Comparison of ENCODE assay signal across 15 cellular contexts in the genomic region with DNA sequence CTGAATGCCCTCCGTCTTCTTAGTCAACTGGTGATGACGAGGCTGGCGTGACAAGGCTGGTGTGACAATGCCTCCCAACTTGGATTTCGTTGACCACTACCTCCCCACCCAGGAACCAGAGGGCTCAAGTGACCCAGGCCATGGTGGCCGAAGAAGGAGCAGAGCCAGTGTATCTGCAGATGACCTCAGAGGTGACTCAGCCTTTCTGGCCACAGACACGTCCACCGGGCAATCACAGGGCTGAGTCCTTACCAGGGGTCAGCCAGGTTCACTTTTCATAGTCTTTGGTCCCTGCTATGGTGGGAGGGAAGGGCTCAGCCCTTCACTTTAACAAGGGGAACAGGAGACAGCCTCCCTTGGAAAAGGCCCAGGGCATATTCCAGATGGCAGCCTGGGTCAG.
DNase-seq lines count a peak whose midpoint lies in the region; FAIRE-seq and TF ChIP-seq lines count a peak whose summit lies in the region.
"Had no signal": no experiment of that assay in that cellular context is flagged by ENCODE, and none has a peak within 500 bp of the region (broad histone marks: within the 10 kb centered on the region; RNA-seq: fewer than 3 reads in every experiment).

No MANE protein-coding gene starts in this region.

- no peak overlapping the region for H3K4me3 ChIP-seq in MG63
- H3K4me3 ChIP-seq: A549 had no signal

- FAIRE-seq in GM12892 (lab: Jason Lieb, UNC): no peak
- FAIRE-seq: A549, GM18507 had no signal

- no peaks in the 10 kb centered on the region for H3K27me3 ChIP-seq in MG63
- H3K27me3 ChIP-seq: BE2C had no signal

- no peak for TF ChIP-seq POLR2A in GM12892 (IDR thresholded peaks at IDR 0.05; ENCODE audit: low read depth, low read length)

- no peaks in the 10 kb centered on the region for H3K9me3 ChIP-seq in MG63
- H3K9me3 ChIP-seq: A549, BE2C, Caco-2 had no signal

- DNase-seq in HK-2 (ENCODE audit: unreplicated experiment) (peak; percentile 6), MG63 (peak; percentile 14), kidney tubule cell (ENCODE audit: low spot score) (peak; percentile 1), amniotic stem cell (lab: John Stamatoyannopoulos, UW) (no peak), germinal center (ENCODE audit: low spot score) (no peak), GM12892 (ENCODE audit: insufficient read length) (no peak)
- no peak for DNase-seq in activated CD4-positive, alpha-beta T cell treated with anti-CD3 and anti-CD28 coated beads, Interleukin-2, amount 50 U/mL, for 48 hours
- DNase-seq: BE2C; Caco-2; CD8-positive, alpha-beta T cell; DMS53; GOT3; H9 had no signal

- H3K36me3 ChIP-seq in MG63: no peaks in the 10 kb centered on the region
- H3K36me3 ChIP-seq: BE2C had no signal

Comparison
In these comparisons a context has a peak if more than half of its experiments do, and no peak if none do; other contexts are left out.
1. DNase-seq: peak in HK-2 (single experiment), MG63 (single experiment) and kidney tubule cell (single experiment); none in amniotic stem cell (single experiment), germinal center (single experiment), activated CD4-positive, alpha-beta T cell treated with anti-CD3 and anti-CD28 coated beads, Interleukin-2, amount 50 U/mL, for 48 hours (0 of 2) and GM12892 (single experiment).